Comparison of ENCODE assay signal across 18 cellular contexts in genomic region chr20:41512624-41513023, GRCh38.
"Had no signal": no experiment of that assay in that cellular context is flagged by ENCODE, and none has a peak within 500 bp of the region (broad histone marks: within the 10 kb centered on the region; RNA-seq: fewer than 3 reads in every experiment).

No MANE protein-coding gene starts in this region.

- H3K4me2 ChIP-seq: neural progenitor cell had no signal

- H3K4me3 ChIP-seq: neural progenitor cell, sigmoid colon, skin epidermis, suprapubic skin, thyroid gland had no signal

- H2AFZ ChIP-seq: neural progenitor cell, parathyroid adenoma had no signal

- H3K4me3 Mint-ChIP-seq: dendritic cell treated with granulocyte-macrophage colony-stimulating factor and Interleukin-4, amounts not matched to agents 40 ng/mL and 50 ng/mL, for 4 days; natural killer cell treated with Interleukin-12 subunit alpha and Interleukin-12 subunit beta and Interleukin-15 and Interleukin-18, amount 100 ng/mL, for 72 hours; neural progenitor cell; type B pancreatic cell had no signal

- ATAC-seq: left colon; natural killer cell treated with Interleukin-12 subunit alpha and Interleukin-12 subunit beta and Interleukin-15 and Interleukin-18, amount 100 ng/mL, for 72 hours had no signal

- H3K27me3 Mint-ChIP-seq: dendritic cell treated with granulocyte-macrophage colony-stimulating factor and Interleukin-4, amounts not matched to agents 40 ng/mL and 50 ng/mL, for 4 days; natural killer cell treated with Interleukin-12 subunit alpha and Interleukin-12 subunit beta and Interleukin-15 and Interleukin-18, amount 100 ng/mL, for 72 hours; type B pancreatic cell had no signal

- H3K27ac Mint-ChIP-seq: dendritic cell treated with granulocyte-macrophage colony-stimulating factor and Interleukin-4, amounts not matched to agents 40 ng/mL and 50 ng/mL, for 4 days; natural killer cell treated with Interleukin-12 subunit alpha and Interleukin-12 subunit beta and Interleukin-15 and Interleukin-18, amount 100 ng/mL, for 72 hours; neural progenitor cell; type B pancreatic cell had no signal

- H3K4me1 ChIP-seq: neural progenitor cell had no signal

- H3K9ac ChIP-seq: neural progenitor cell, parathyroid adenoma had no signal

- H3K36me3 ChIP-seq: thyroid gland had no signal

- H3K9me3 Mint-ChIP-seq: dendritic cell treated with granulocyte-macrophage colony-stimulating factor and Interleukin-4, amounts not matched to agents 40 ng/mL and 50 ng/mL, for 4 days; natural killer cell treated with Interleukin-12 subunit alpha and Interleukin-12 subunit beta and Interleukin-15 and Interleukin-18, amount 100 ng/mL, for 72 hours; neural progenitor cell; type B pancreatic cell had no signal

- H3K27ac ChIP-seq: neural progenitor cell, parathyroid adenoma, sigmoid colon, suprapubic skin, thyroid gland had no signal

- DNase-seq: erythroblast; foreskin melanocyte; head of caudate nucleus; hippocampal formation; left colon; mammary epithelial cell; occipital lobe; sigmoid colon; stimulated activated CD4-positive, alpha-beta T cell treated with anti-CD3 and anti-CD28 coated beads, Interleukin-12 subunit alpha, Interleukin-12 subunit beta, amount 100 ng/mL, for 4 hours; stimulated activated naive CD4-positive, alpha-beta T cell; thyroid gland had no signal

- H3K9me3 ChIP-seq: sigmoid colon, suprapubic skin, thyroid gland had no signal

- H3K27me3 ChIP-seq: neural progenitor cell, sigmoid colon, suprapubic skin, thyroid gland had no signal
